ENCODE assay signal across 20 cellular contexts in the genomic region with DNA sequence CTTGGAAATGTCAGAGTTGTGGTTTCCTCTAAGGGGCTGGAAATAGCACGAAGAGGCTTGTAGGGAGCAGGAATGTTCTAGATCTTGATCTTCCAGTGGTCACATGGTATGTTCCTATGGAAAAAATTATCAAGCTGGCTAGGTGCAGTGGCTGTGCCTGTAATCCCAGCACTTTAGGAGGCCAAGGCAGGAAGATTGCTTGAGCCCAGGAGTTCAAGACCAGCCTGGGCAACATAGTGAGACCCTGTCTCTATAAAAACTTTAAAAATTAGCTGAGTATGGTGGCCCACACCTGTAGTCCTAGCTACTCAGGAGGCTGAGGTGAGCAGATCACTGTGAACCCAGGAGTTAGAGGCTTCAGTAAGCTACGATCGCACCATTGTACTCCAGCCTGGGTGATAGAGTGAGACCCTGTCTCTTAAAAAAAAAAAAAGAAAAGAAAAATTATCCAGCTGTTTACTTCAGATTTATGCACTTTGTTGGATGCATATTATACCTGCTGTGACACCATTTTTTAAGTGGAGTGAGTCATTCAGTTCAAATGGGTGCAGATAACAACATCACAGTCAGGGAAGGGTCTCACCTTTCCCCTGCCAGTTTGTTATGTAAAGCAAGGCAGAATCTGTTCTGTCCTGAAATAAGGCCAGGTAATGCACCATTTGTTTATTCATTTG.
"Had no signal": no experiment of that assay in that cellular context is flagged by ENCODE, and none has a peak within 500 bp of the region (broad histone marks: within the 10 kb centered on the region; RNA-seq: fewer than 3 reads in every experiment).

No MANE protein-coding gene starts in this region.

- H3K36me3 ChIP-seq: right lobe of liver, suprapubic skin, thyroid gland, uterus had no signal

- H3K36me3 Mint-ChIP-seq: naive B cell; stimulated activated effector memory CD8-positive, alpha-beta T cell treated with anti-CD3 and anti-CD28 coated beads, Interleukin-12 subunit alpha, Interleukin-12 subunit beta, amount 100 ng/mL, for 72 hours; type B pancreatic cell had no signal

- H3K27me3 Mint-ChIP-seq: type B pancreatic cell had no signal

- H3K4me3 Mint-ChIP-seq: naive B cell; nephron; stimulated activated effector memory CD8-positive, alpha-beta T cell treated with anti-CD3 and anti-CD28 coated beads, Interleukin-12 subunit alpha, Interleukin-12 subunit beta, amount 100 ng/mL, for 72 hours; type B pancreatic cell had no signal

- H3K27ac Mint-ChIP-seq: stimulated activated effector memory CD8-positive, alpha-beta T cell treated with anti-CD3 and anti-CD28 coated beads, Interleukin-12 subunit alpha, Interleukin-12 subunit beta, amount 100 ng/mL, for 72 hours; type B pancreatic cell had no signal

- DNase-seq: dermis blood vessel endothelial cell; erythroblast; left colon; left ventricle myocardium superior; naive B cell; psoas muscle; retina; right lobe of liver; stimulated activated CD4-positive, alpha-beta T cell treated with anti-CD3 and anti-CD28 coated beads, Interleukin-4, amount 100 ng/mL, for 1 hour; stimulated activated CD8-positive, alpha-beta memory T cell treated with anti-CD3 and anti-CD28 coated beads, Interleukin-4, amount 100 ng/mL, for 48 hours; stimulated activated naive CD8-positive, alpha-beta T cell treated with anti-CD3 and anti-CD28 coated beads, Interleukin-15, Interleukin-2, amounts not matched to agents 100 U/mL and 50 U/mL, for 24 hours; thyroid gland; uterus had no signal

- H3K27ac ChIP-seq: foreskin keratinocyte, psoas muscle, right lobe of liver, suprapubic skin, thyroid gland, uterus had no signal

- H3K9me3 ChIP-seq: psoas muscle, right lobe of liver, suprapubic skin, thyroid gland, uterus had no signal

- H3K4me1 Mint-ChIP-seq: naive B cell; nephron; stimulated activated effector memory CD8-positive, alpha-beta T cell treated with anti-CD3 and anti-CD28 coated beads, Interleukin-12 subunit alpha, Interleukin-12 subunit beta, amount 100 ng/mL, for 72 hours had no signal

- FAIRE-seq: endothelial cell of umbilical vein had no signal

- H3K4me1 ChIP-seq: foreskin keratinocyte, psoas muscle, right lobe of liver, suprapubic skin, uterus had no signal

- H3K4me3 ChIP-seq: lung, psoas muscle, right lobe of liver, suprapubic skin, thyroid gland, uterus had no signal

- H3K27me3 ChIP-seq: right lobe of liver, thyroid gland, uterus had no signal

- H3K9me3 Mint-ChIP-seq: naive B cell; nephron; stimulated activated effector memory CD8-positive, alpha-beta T cell treated with anti-CD3 and anti-CD28 coated beads, Interleukin-12 subunit alpha, Interleukin-12 subunit beta, amount 100 ng/mL, for 72 hours; type B pancreatic cell had no signal

- ATAC-seq: foreskin keratinocyte; left colon; left ventricle myocardium superior; psoas muscle; right lobe of liver; stimulated activated effector memory CD8-positive, alpha-beta T cell treated with anti-CD3 and anti-CD28 coated beads, Interleukin-12 subunit alpha, Interleukin-12 subunit beta, amount 100 ng/mL, for 72 hours; stimulated activated naive CD8-positive, alpha-beta T cell treated with anti-CD3 and anti-CD28 coated beads, Interleukin-15, Interleukin-2, amounts not matched to agents 100 U/mL and 50 U/mL, for 24 hours had no signal
